Comparison of ENCODE assay signal across 10 cellular contexts in genomic region chr13:111204438-111205177, GRCh38.
DNase-seq lines count a peak whose midpoint lies in the region; ATAC-seq, FAIRE-seq and TF ChIP-seq lines count a peak whose summit lies in the region.
"Had no signal": no experiment of that assay in that cellular context is flagged by ENCODE, and none has a peak within 500 bp of the region (broad histone marks: within the 10 kb centered on the region; RNA-seq: fewer than 3 reads in every experiment).

No MANE protein-coding gene starts in this region.

- DNase-seq in DMS 273 (lab: John Stamatoyannopoulos, UW; ENCODE audit: unreplicated experiment) (peak; percentile 19), DMS 273 treated with DMSO at 0.1 percent for 48 hours (lab: John Stamatoyannopoulos, UW) (no peak), GM12878 (ENCODE audit: low read depth, low spot score) (no peak), iris pigment epithelial cell (ENCODE audit: low read depth) (peak; percentile 86), superior temporal gyrus (ENCODE audit: extremely low spot score) (peak; percentile 19), SKM-1 (lab: John Stamatoyannopoulos, UW; ENCODE audit: unreplicated experiment) (no peak)

- CTCF ChIA-PET in GM12878 (lab: Yijun Ruan, JAX), result interaction anchor here (1.2 to 3.0 kb wide), 4 partner anchors 11 to 137 kb away, joined by 3 to 25 read pairs (median 7); no protein-coding TSS in a partner anchor

- intact Hi-C loops in GM12878 (cut with micrococcal nuclease; ENCODE audit: unreplicated experiment), result loop anchor here (5.0 kb wide), 2 partner anchors 37 to 52 kb away; no protein-coding TSS in a partner anchor

- POLR2A ChIA-PET in GM12878 (lab: Charles Lee), result interaction anchor here (1.3 kb wide), 1 partner anchor 47 kb away, joined by 3 read pairs; no protein-coding TSS in a partner anchor

- no peak overlapping the region for H3K9ac ChIP-seq in GM12878 (ENCODE audit: control insufficient read depth, insufficient read depth, low read length)

- peaks cover 5% of the 10 kb centered on the region; the same call in 1 of the 2 replicates for H4K20me1 ChIP-seq in GM12878 (ENCODE audit: control insufficient read depth, insufficient read depth)

- FAIRE-seq in GM12878 (lab: Jason Lieb, UNC), result no peak

- no peak overlapping the region for H3K4me3 ChIP-seq in GM12878

- TF ChIP-seq RAD21 in GM12878 (IDR thresholded peaks at IDR 0.05; ENCODE audit: insufficient read depth, low read depth, low read length), result no peak

- TF ChIP-seq EP300 in GM12878 (IDR thresholded peaks at IDR 0.05; ENCODE audit: borderline replicate concordance in 1 of 2, control insufficient read depth in 1 of 2, low read depth in 2 of 2, low read length in 2 of 2), result no peak

- 90% methylated on average over 15 of the region's 16 CpGs for WGBS in GM12878 (ENCODE audit: insufficient coverage, insufficient replicate concordance, low lambda C conversion rate, missing lambda C conversion rate)

- no peak for TF ChIP-seq POLR2A in GM12878 (IDR thresholded peaks at IDR 0.05; ENCODE audit: low read depth, low read length)

- no peak for TF ChIP-seq CTCF in GM12878 (IDR thresholded peaks at IDR 0.05 in 2 of 3, conservative IDR thresholded peaks at IDR 0.05 in 1 of 3; ENCODE audit: control insufficient read depth in 2 of 3, extremely low read depth in 1 of 3, insufficient read depth in 1 of 3, low read depth in 3 of 3, low read length in 3 of 3)

- H3K27ac ChIP-seq in GM12878 (ENCODE audit: control insufficient read depth, insufficient read depth), result peak overlapping the region; percentile 57
- H3K27ac ChIP-seq: 22Rv1, VCaP had no signal

- H3K27me3 ChIP-seq in GM12878 (replicated peaks in 1 of 2; ENCODE audit: control insufficient read depth in 2 of 2, insufficient read depth in 2 of 2, low read length in 1 of 2), result no peaks in the 10 kb centered on the region

- no peaks in the 10 kb centered on the region for H3K9me3 ChIP-seq in GM12878 (replicated peaks; ENCODE audit: control insufficient read depth, insufficient read depth, low read length)

- peaks cover 76% of the 10 kb centered on the region for H3K79me2 ChIP-seq in GM12878 (ENCODE audit: control insufficient read depth, insufficient read depth, low read length)

- in situ Hi-C loops in GM12878 (cut with MboI), result no loop called here

- H3K36me3 ChIP-seq in GM12878 (ENCODE audit: control insufficient read depth in 2 of 2, insufficient read depth in 2 of 2, low read length in 1 of 2), result peaks cover 7 to 12% of the 10 kb centered on the region in 2 experiments

- no TSS peak for BruUV-seq in GM12878 (replicated peaks; lab: Mats Ljungman, UMichigan)

- no peak for ATAC-seq in GM12878
- ATAC-seq in HG03108 (IDR thresholded peaks at IDR 0.05; ENCODE audit: unreplicated experiment), result no peak
- ATAC-seq in HG03095 (IDR thresholded peaks at IDR 0.05; ENCODE audit: unreplicated experiment), result no peak

- peaks cover 48% of the 10 kb centered on the region for H3K4me1 ChIP-seq in GM12878 (ENCODE audit: control insufficient read depth, insufficient read depth, low read length)

- SMC1A ChIA-PET in GM12878 (lab: Charles Lee; ENCODE audit: uncharacterized antibody, unreplicated experiment), result interaction anchor here (1.7 to 7.7 kb wide), 3 partner anchors 18 to 47 kb away, joined by 5 to 99 read pairs (median 20); no protein-coding TSS in a partner anchor

- 0 out of 2 replicates have a peak overlapping the region, but pooled peaks have one; percentile 81 for H3K4me2 ChIP-seq in GM12878 (ENCODE audit: control insufficient read depth, insufficient read depth)

- RAD21 ChIA-PET in GM12878 (lab: Charles Lee; ENCODE audit: unreplicated experiment), result interaction anchor here (0.8 to 1.6 kb wide), 4 partner anchors 20 to 42 kb away, joined by 3 to 7 read pairs (median 4); no protein-coding TSS in a partner anchor

- no peak overlapping the region for H2AFZ ChIP-seq in GM12878 (ENCODE audit: control insufficient read depth, low read depth, low read length)

TF ChIP-seq in GM12878, 131 proteins besides CTCF, POLR2A, EP300 and RAD21:
- TF ChIP-seq MYB (IDR thresholded peaks at IDR 0.05; ENCODE audit: borderline replicate concordance, low read depth, low read length), result no peak
- TF ChIP-seq NRF1 (conservative IDR thresholded peaks at IDR 0.05; ENCODE audit: low read depth, low read length), result no peak
- TF ChIP-seq WRNIP1 (IDR thresholded peaks at IDR 0.05; ENCODE audit: borderline replicate concordance, low read depth, low read length), result no peak
- no peak for TF ChIP-seq PBX3 (IDR thresholded peaks at IDR 0.05; ENCODE audit: insufficient replicate concordance, low read depth, low read length)
- no peak for TF ChIP-seq SREBF2 (IDR thresholded peaks at IDR 0.05; ENCODE audit: low read length)

Comparison
In these comparisons a context has a peak if more than half of its experiments do, and no peak if none do; other contexts are left out.
1. DNase-seq: peak in DMS 273 (single experiment), iris pigment epithelial cell (single experiment) and superior temporal gyrus (single experiment); none in DMS 273 treated with DMSO at 0.1 percent for 48 hours (single experiment), GM12878 (single experiment) and SKM-1 (single experiment).